Comparison of ENCODE assay signal across 8 cellular contexts in the genomic region with DNA sequence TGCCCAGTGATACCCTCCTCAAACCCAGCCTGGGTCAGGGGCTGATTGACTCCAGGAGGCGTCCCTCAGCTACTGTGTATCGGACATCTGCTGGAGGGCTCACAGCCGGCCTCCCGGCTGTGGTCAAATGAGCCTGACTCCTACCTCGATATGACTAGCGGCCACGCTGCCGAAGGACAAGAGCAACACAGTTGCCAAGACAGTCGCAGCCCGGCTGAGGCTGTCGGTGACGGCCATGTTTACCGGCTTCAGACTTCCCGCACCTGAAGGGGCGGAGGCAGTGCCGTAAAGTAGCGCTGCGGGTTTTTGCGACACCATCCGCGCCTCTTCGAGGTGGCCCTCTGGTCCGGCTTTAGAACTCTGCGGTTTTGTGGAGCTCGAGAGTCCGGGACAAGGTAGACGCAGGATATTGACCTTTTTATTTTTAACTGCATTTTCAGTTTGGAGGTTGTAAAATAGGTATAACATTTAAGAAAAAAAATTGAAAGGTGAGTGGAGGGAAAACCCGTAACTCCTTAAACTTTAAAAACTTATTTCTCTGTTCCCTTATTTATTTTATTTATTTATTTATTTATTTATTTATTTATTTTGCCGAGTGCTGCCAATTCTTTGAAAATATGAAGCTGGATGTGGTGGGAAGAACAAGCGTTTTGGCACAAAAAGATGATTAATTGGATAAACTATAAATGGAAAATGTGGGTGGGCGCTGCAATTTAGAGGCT. TPM values are rescaled to one million over a fixed set of nuclear protein-coding genes. Genes with fewer than 3 reads are reported as not detected.
DNase-seq lines count a peak whose midpoint lies in the region; ATAC-seq and TF ChIP-seq lines count a peak whose summit lies in the region.

A gene (minus strand): TSS at position 265 of the 722 bp plus-strand sequence. CDS start 28 bp downstream, at position 237.

- peaks cover 4 to 5% of the 10 kb centered on the region in 2 donors for H3K36me3 Mint-ChIP-seq in CD14-positive monocyte
- H3K36me3 Mint-ChIP-seq in activated CD4-positive, alpha-beta memory T cell treated with anti-CD3 and anti-CD28 coated beads for 36 hours = peaks cover 22% of the 10 kb centered on the region

- peak within 1 kb of the TSS; percentile 54 to 97 (median 84) for H3K4me3 ChIP-seq in dorsolateral prefrontal cortex
- peak within 1 kb of the TSS; percentile 78 to 100 (median 92) for H3K4me3 ChIP-seq in liver (ENCODE audit: low read depth in 1 of 3, low read length in 3 of 3)

- H3K27ac Mint-ChIP-seq in CD14-positive monocyte = peak within 1 kb of the TSS; percentile 80 to 91 (median 89)
- H3K27ac Mint-ChIP-seq in activated CD4-positive, alpha-beta memory T cell treated with anti-CD3 and anti-CD28 coated beads for 36 hours = peak within 1 kb of the TSS; percentile 89

- H3K9me3 Mint-ChIP-seq in CD14-positive monocyte = peaks cover 0 to 5% (median 2%) of the 10 kb centered on the region in 7 donors
- H3K9me3 Mint-ChIP-seq in activated CD4-positive, alpha-beta memory T cell treated with anti-CD3 and anti-CD28 coated beads for 36 hours = no peaks in the 10 kb centered on the region

- CTCF ChIA-PET in activated CD4-positive, alpha-beta memory T cell treated with anti-CD3 and anti-CD28 coated beads for 36 hours (lab: Charles Lee) = no interaction called here

- intact Hi-C loops in CD14-positive monocyte (cut with micrococcal nuclease) = loop anchor here in 1 of 2 donors (5.0 to 10.0 kb wide), 2 partner anchors 463 to 1145 kb away; a partner anchor contains a TSS
- intact Hi-C loops in activated CD4-positive, alpha-beta memory T cell treated with anti-CD3 and anti-CD28 coated beads for 36 hours (cut with micrococcal nuclease) = loop anchor here (1.0 to 10.0 kb wide), 5 partner anchors 61 to 760 kb away; a partner anchor contains a TSS
- intact Hi-C loops in dorsolateral prefrontal cortex (cut with DNase I) = loop anchor here (5.0 to 10.0 kb wide), 4 partner anchors 63 to 463 kb away; a partner anchor contains a TSS

- POLR2A ChIA-PET in activated CD4-positive, alpha-beta memory T cell treated with anti-CD3 and anti-CD28 coated beads for 36 hours (lab: Charles Lee) = interaction anchor here (1.2 kb wide), 1 partner anchor 63 kb away, joined by 4 read pairs; no protein-coding TSS in a partner anchor

- no peaks in the 10 kb centered on the region for H3K36me3 ChIP-seq in liver (ENCODE audit: control insufficient read depth in 4 of 4, insufficient read depth in 3 of 4, low read depth in 1 of 4, low read length in 3 of 4)

- no peaks in the 10 kb centered on the region for H3K27me3 Mint-ChIP-seq in CD14-positive monocyte (ENCODE audit: low read depth in 3 of 3)
- no peaks in the 10 kb centered on the region for H3K27me3 Mint-ChIP-seq in activated CD4-positive, alpha-beta memory T cell treated with anti-CD3 and anti-CD28 coated beads for 36 hours

- WGBS in liver = under 1% methylated on average over 31 of the region's 31 CpGs

- peak in 1 of 2 donors; percentile 7 for TF ChIP-seq RAD21 in liver (IDR thresholded peaks at IDR 0.05)

- ATAC-seq in GM19372 (IDR thresholded peaks at IDR 0.05; ENCODE audit: low read depth, unreplicated experiment) (peak; percentile 94), HG03558 (IDR thresholded peaks at IDR 0.05; ENCODE audit: extremely low read depth, unreplicated experiment) (peak; percentile 89)

- peak; percentile 76 for DNase-seq in CD14-positive monocyte (ENCODE audit: low spot score)
- DNase-seq in NCI-H748 treated with DMSO at 0.1 percent for 48 hours (lab: John Stamatoyannopoulos, UW) = peak; percentile 80
- peak; percentile 94 for DNase-seq in activated CD4-positive, alpha-beta memory T cell treated with anti-CD3 and anti-CD28 coated beads for 36 hours
- DNase-seq in dorsolateral prefrontal cortex = peak; percentile 75 to 90 (median 86)
- DNase-seq in stimulated activated CD4-positive, alpha-beta T cell treated with anti-CD3 and anti-CD28 coated beads, Interleukin-4, amount 100 ng/mL, for 24 hours = peak; percentile 89

- peaks cover 0 to 16% (median 14%) of the 10 kb centered on the region in 4 donors for H3K4me1 ChIP-seq in liver (ENCODE audit: control insufficient read depth in 4 of 4, insufficient read depth in 4 of 4, low read length in 3 of 4)

- peak within 1 kb of the TSS; percentile 89 to 96 for H3K9ac ChIP-seq in liver (ENCODE audit: low read depth in 1 of 2, low read length in 2 of 2)

- no peaks in the 10 kb centered on the region for H3K9me3 ChIP-seq in liver (ENCODE audit: control insufficient read depth in 4 of 4, low read length in 3 of 4)

- TF ChIP-seq CTCF in CD14-positive monocyte (IDR thresholded peaks at IDR 0.05) (no peak), dorsolateral prefrontal cortex (IDR thresholded peaks at IDR 0.05 in 54 of 56, conservative IDR thresholded peaks at IDR 0.05 in 2 of 56; ENCODE audit: low read depth in 1 of 56, partially characterized antibody in 56 of 56) (peak in 42 of 56 donors; percentile 3 to 54 (median 30)), liver (IDR thresholded peaks at IDR 0.05; ENCODE audit: low read depth, low read length, missing input control) (no peak)

- H3K4me3 Mint-ChIP-seq in CD14-positive monocyte = peak within 1 kb of the TSS; percentile 91 to 98
- H3K4me3 Mint-ChIP-seq in activated CD4-positive, alpha-beta memory T cell treated with anti-CD3 and anti-CD28 coated beads for 36 hours = peak within 1 kb of the TSS; percentile 93

- peaks cover 16% of the 10 kb centered on the region for H3K4me1 Mint-ChIP-seq in CD14-positive monocyte
- H3K4me1 Mint-ChIP-seq in activated CD4-positive, alpha-beta memory T cell treated with anti-CD3 and anti-CD28 coated beads for 36 hours (ENCODE audit: low read depth) = peaks cover 38% of the 10 kb centered on the region

- H3K27ac ChIP-seq in dorsolateral prefrontal cortex = peak within 1 kb of the TSS; percentile 26 to 97 (median 89)
- peak within 1 kb of the TSS; percentile 76 to 92 for H3K27ac ChIP-seq in liver (ENCODE audit: low read depth in 1 of 2, low read length in 2 of 2)

- H3K27me3 ChIP-seq in dorsolateral prefrontal cortex (no peaks in the 10 kb centered on the region), liver (ENCODE audit: control insufficient read depth in 4 of 4, insufficient read depth in 4 of 4, low read length in 3 of 4) (no peaks in the 10 kb centered on the region)

TF ChIP-seq in liver, 16 proteins besides CTCF, POLR2A, EP300 and RAD21 (continues in another document):
- TF ChIP-seq YY1 (IDR thresholded peaks at IDR 0.05) = peak; percentile 99
- TF ChIP-seq RXRA (IDR thresholded peaks at IDR 0.05) = peak; percentile 30 to 55
- no peak for TF ChIP-seq HNF4G (IDR thresholded peaks at IDR 0.05)
- TF ChIP-seq SP1 (IDR thresholded peaks at IDR 0.05) = peak; percentile 39
- no peak for TF ChIP-seq EGR1 (IDR thresholded peaks at IDR 0.05; ENCODE audit: low read depth in 2 of 2)
- TF ChIP-seq, protein P1, sequence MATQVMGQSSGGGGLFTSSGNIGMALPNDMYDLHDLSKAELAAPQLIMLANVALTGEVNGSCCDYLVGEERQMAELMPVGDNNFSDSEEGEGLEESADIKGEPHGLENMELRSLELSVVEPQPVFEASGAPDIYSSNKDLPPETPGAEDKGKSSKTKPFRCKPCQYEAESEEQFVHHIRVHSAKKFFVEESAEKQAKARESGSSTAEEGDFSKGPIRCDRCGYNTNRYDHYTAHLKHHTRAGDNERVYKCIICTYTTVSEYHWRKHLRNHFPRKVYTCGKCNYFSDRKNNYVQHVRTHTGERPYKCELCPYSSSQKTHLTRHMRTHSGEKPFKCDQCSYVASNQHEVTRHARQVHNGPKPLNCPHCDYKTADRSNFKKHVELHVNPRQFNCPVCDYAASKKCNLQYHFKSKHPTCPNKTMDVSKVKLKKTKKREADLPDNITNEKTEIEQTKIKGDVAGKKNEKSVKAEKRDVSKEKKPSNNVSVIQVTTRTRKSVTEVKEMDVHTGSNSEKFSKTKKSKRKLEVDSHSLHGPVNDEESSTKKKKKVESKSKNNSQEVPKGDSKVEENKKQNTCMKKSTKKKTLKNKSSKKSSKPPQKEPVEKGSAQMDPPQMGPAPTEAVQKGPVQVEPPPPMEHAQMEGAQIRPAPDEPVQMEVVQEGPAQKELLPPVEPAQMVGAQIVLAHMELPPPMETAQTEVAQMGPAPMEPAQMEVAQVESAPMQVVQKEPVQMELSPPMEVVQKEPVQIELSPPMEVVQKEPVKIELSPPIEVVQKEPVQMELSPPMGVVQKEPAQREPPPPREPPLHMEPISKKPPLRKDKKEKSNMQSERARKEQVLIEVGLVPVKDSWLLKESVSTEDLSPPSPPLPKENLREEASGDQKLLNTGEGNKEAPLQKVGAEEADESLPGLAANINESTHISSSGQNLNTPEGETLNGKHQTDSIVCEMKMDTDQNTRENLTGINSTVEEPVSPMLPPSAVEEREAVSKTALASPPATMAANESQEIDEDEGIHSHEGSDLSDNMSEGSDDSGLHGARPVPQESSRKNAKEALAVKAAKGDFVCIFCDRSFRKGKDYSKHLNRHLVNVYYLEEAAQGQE (IDR thresholded peaks at IDR 0.05) = no peak
- no peak for TF ChIP-seq JUND (IDR thresholded peaks at IDR 0.05)
- peak in 1 of 2 donors; percentile 50 for TF ChIP-seq GABPA (IDR thresholded peaks at IDR 0.05 in 1 of 2, conservative IDR thresholded peaks at IDR 0.05 in 1 of 2)
- peak; percentile 59 to 69 for TF ChIP-seq HNF4A (conservative IDR thresholded peaks at IDR 0.05)
- peak; percentile 5 for TF ChIP-seq FOXA2 (IDR thresholded peaks at IDR 0.05)
- no peak for TF ChIP-seq FOXA1 (IDR thresholded peaks at IDR 0.05)
- peak; percentile 83 for TF ChIP-seq TAF1 (conservative IDR thresholded peaks at IDR 0.05)
- TF ChIP-seq, protein P2, sequence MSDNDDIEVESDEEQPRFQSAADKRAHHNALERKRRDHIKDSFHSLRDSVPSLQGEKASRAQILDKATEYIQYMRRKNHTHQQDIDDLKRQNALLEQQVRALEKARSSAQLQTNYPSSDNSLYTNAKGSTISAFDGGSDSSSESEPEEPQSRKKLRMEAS (IDR thresholded peaks at IDR 0.05) = peak; percentile 68
- TF ChIP-seq, protein P3, sequence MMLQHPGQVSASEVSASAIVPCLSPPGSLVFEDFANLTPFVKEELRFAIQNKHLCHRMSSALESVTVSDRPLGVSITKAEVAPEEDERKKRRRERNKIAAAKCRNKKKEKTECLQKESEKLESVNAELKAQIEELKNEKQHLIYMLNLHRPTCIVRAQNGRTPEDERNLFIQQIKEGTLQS (IDR thresholded peaks at IDR 0.05) = no peak

RNA-seq across cellular contexts. Expression of the gene that starts here (rescaled TPM):
- 10 to 100 TPM; 19.4 to 24.7 TPM for polyA plus RNA-seq in CD14-positive monocyte
- 10 to 100 TPM; 23.9 to 26.5 TPM for total RNA-seq in activated CD4-positive, alpha-beta memory T cell treated with anti-CD3 and anti-CD28 coated beads for 36 hours
- total RNA-seq in dorsolateral prefrontal cortex = 10 to 100 TPM; 15.2 to 61.9 (median 34.6) TPM
- total RNA-seq in liver = 10 to 100 TPM; 15.5 to 15.6 TPM
- 10 to 100 TPM; 10.8 to 13.4 TPM for polyA plus RNA-seq in liver

Comparison
In these comparisons a context has a peak if more than half of its experiments do, and no peak if none do; other contexts are left out.
1. Peak in every context shown above with its lines: DNase-seq, ATAC-seq, H3K4me3 ChIP-seq and H3K27ac ChIP-seq.
2. CTCF ChIP-seq: peak in dorsolateral prefrontal cortex (42 of 56); none in CD14-positive monocyte (single experiment) and liver (single experiment).